35 cellular contexts compared by ENCODE assay signal in genomic region chr10:94762393-94762792, GRCh38. TPM values are rescaled to one million over a fixed set of nuclear protein-coding genes. Genes with fewer than 3 reads are reported as not detected.
"Had no signal": no experiment of that assay in that cellular context is flagged by ENCODE, and none has a peak within 500 bp of the region (broad histone marks: within the 10 kb centered on the region; RNA-seq: fewer than 3 reads in every experiment).

Gene CYP2C19 (plus strand): TSS chr10:94762681. CDS start chr10:94762706, 25 bp downstream.

- DNase-seq: colonic mucosa; effector memory CD4-positive, alpha-beta T cell; foreskin keratinocyte; heart left ventricle; hippocampal formation; left cardiac atrium; left ventricle myocardium superior; mesenchymal stem cell; naive thymus-derived CD8-positive, alpha-beta T cell; occipital lobe; ovary; posterior cingulate gyrus; psoas muscle; right cardiac atrium; stimulated activated CD4-positive, alpha-beta T cell treated with anti-CD3 and anti-CD28 coated beads, Interleukin-12 subunit alpha, Interleukin-12 subunit beta, amount 100 ng/mL, for 4 hours; stimulated activated CD4-positive, alpha-beta T cell treated with anti-CD3 and anti-CD28 coated beads, Interleukin-2, amount 100 ng/mL, for 24 hours; stimulated activated CD4-positive, alpha-beta T cell treated with anti-CD3 and anti-CD28 coated beads, Interleukin-4, amount 100 ng/mL, for 24 hours; stimulated activated naive CD4-positive, alpha-beta T cell treated with Interleukin-2 at 50 U/mL for 16 hours; stomach; thyroid gland; trophoblast cell had no signal

- H3K9me3 ChIP-seq: colonic mucosa, esophagus muscularis mucosa, gastroesophageal sphincter, heart left ventricle, ovary, psoas muscle, thyroid gland, vagina had no signal

- FAIRE-seq: endothelial cell of umbilical vein, islet of Langerhans had no signal

- H3K36me3 Mint-ChIP-seq: mesothelial cell of epicardium; naive thymus-derived CD8-positive, alpha-beta T cell; stimulated activated effector memory CD8-positive, alpha-beta T cell treated with anti-CD3 and anti-CD28 coated beads, Interleukin-12 subunit alpha, Interleukin-12 subunit beta, amount 100 ng/mL, for 72 hours had no signal

- H3K4me1 Mint-ChIP-seq: mesothelial cell of epicardium; naive thymus-derived CD8-positive, alpha-beta T cell; stimulated activated effector memory CD8-positive, alpha-beta T cell treated with anti-CD3 and anti-CD28 coated beads, Interleukin-12 subunit alpha, Interleukin-12 subunit beta, amount 100 ng/mL, for 72 hours had no signal

- H3K27ac ChIP-seq: colonic mucosa, esophagus muscularis mucosa, foreskin keratinocyte, gastroesophageal sphincter, heart left ventricle, ovary, psoas muscle, skin epidermis, stomach, thyroid gland, vagina had no signal

- H3K4me1 ChIP-seq: colonic mucosa, esophagus muscularis mucosa, foreskin keratinocyte, gastroesophageal sphincter, heart left ventricle, psoas muscle, stomach, thyroid gland, vagina had no signal

- H3K27ac Mint-ChIP-seq: dendritic cell treated with granulocyte-macrophage colony-stimulating factor and Interleukin-4, amounts not matched to agents 40 ng/mL and 50 ng/mL, for 4 days; mesothelial cell of epicardium; naive thymus-derived CD8-positive, alpha-beta T cell; stimulated activated effector memory CD8-positive, alpha-beta T cell treated with anti-CD3 and anti-CD28 coated beads, Interleukin-12 subunit alpha, Interleukin-12 subunit beta, amount 100 ng/mL, for 72 hours had no signal

- H3K4me3 ChIP-seq: colonic mucosa, esophagus muscularis mucosa, gastroesophageal sphincter, heart left ventricle, lung, ovary, psoas muscle, skin epidermis, stomach, thyroid gland, vagina had no signal

- H3K4me3 Mint-ChIP-seq: dendritic cell treated with granulocyte-macrophage colony-stimulating factor and Interleukin-4, amounts not matched to agents 40 ng/mL and 50 ng/mL, for 4 days; mesothelial cell of epicardium; naive thymus-derived CD8-positive, alpha-beta T cell; stimulated activated effector memory CD8-positive, alpha-beta T cell treated with anti-CD3 and anti-CD28 coated beads, Interleukin-12 subunit alpha, Interleukin-12 subunit beta, amount 100 ng/mL, for 72 hours had no signal

- ATAC-seq: foreskin keratinocyte; gastroesophageal sphincter; heart left ventricle; left cardiac atrium; left ventricle myocardium superior; naive thymus-derived CD8-positive, alpha-beta T cell; psoas muscle; right cardiac atrium; stimulated activated effector memory CD8-positive, alpha-beta T cell treated with anti-CD3 and anti-CD28 coated beads, Interleukin-12 subunit alpha, Interleukin-12 subunit beta, amount 100 ng/mL, for 72 hours had no signal

- H3K27me3 ChIP-seq: colonic mucosa, esophagus muscularis mucosa, foreskin keratinocyte, gastroesophageal sphincter, heart left ventricle, ovary, stomach, thyroid gland, vagina had no signal

- H3K36me3 ChIP-seq: colonic mucosa, esophagus muscularis mucosa, gastroesophageal sphincter, heart left ventricle, ovary, stomach, thyroid gland, vagina had no signal

- H3K27me3 Mint-ChIP-seq: dendritic cell treated with granulocyte-macrophage colony-stimulating factor and Interleukin-4, amounts not matched to agents 40 ng/mL and 50 ng/mL, for 4 days; naive thymus-derived CD8-positive, alpha-beta T cell had no signal

RNA-seq across cellular contexts. Expression of gene CYP2C19, which starts in this region (rescaled TPM):
- total RNA-seq: endothelial cell of umbilical vein; epithelial cell of proximal tubule; fibroblast of lung; foreskin keratinocyte; heart left ventricle; kidney epithelial cell; left ventricle myocardium superior; mesothelial cell of epicardium; naive thymus-derived CD8-positive, alpha-beta T cell; right cardiac atrium; thyroid gland; ureter had no signal
- polyA plus RNA-seq: endothelial cell of umbilical vein; fibroblast of lung; foreskin keratinocyte; heart left ventricle; lung; naive thymus-derived CD8-positive, alpha-beta T cell; ovary had no signal
